ENCODE assay signal across 15 cellular contexts in the genomic region with DNA sequence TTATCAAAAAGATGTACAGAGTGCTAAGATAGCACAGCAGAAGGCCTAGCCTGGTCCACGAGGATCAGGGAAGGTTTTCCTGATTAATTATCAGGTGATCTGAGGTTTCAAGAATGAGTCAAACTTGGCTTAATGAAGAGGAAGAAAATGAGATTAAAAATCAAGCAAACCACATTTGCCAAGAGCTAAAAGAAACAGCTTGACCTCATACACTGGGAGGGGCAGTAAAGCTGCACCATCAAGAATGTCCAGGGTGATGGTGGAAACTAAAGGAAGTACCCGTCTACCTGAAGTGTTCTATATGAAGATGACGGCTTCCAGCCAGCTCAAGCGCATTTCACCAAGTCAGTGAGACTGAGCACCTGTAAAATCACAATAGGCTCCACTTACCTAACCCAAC.
A peak's percentile ranks its signal among the peaks of the same experiment; 100 is the strongest.
DNase-seq lines count a peak whose midpoint lies in the region; ATAC-seq and TF ChIP-seq lines count a peak whose summit lies in the region.
"Had no signal": no experiment of that assay in that cellular context is flagged by ENCODE, and none has a peak within 500 bp of the region (broad histone marks: within the 10 kb centered on the region; RNA-seq: fewer than 3 reads in every experiment).

No MANE protein-coding gene starts in this region.

- H3K36me3 ChIP-seq in mucosa of descending colon (ENCODE audit: low read depth): no peaks in the 10 kb centered on the region

- peak; percentile 70 for ATAC-seq in mucosa of descending colon
- ATAC-seq in Right ventricle myocardium superior (ENCODE audit: poor library complexity): no peak
- ATAC-seq in GM21381 (IDR thresholded peaks at IDR 0.05; ENCODE audit: unreplicated experiment): no peak
- ATAC-seq: CD8-positive, alpha-beta T cell had no signal

- peak; percentile 6 for DNase-seq in NCI-H82 (lab: John Stamatoyannopoulos, UW)
- DNase-seq in NCI-H82 treated with DMSO at 0.1 percent for 48 hours (lab: John Stamatoyannopoulos, UW; ENCODE audit: unreplicated experiment): no peak
- DNase-seq in epithelial cell of proximal tubule (ENCODE audit: low read depth): peak; percentile 4
- no peak for DNase-seq in mucosa of descending colon
- DNase-seq in retinal pigment epithelial cell (ENCODE audit: low read depth): peak; percentile 70
- DNase-seq in hypothalamus (lab: John Stamatoyannopoulos, UW): no peak
- DNase-seq in Right ventricle myocardium superior: no peak
- DNase-seq: CD8-positive, alpha-beta T cell; COR-L47; DMS153; DMS79 treated with DMSO at 0.1 percent for 48 hours; EL; GOT3; H9 had no signal

- no peak for TF ChIP-seq CTCF in epithelial cell of proximal tubule (conservative IDR thresholded peaks at IDR 0.05; ENCODE audit: low read depth, low read length)
- no peak for TF ChIP-seq CTCF in mucosa of descending colon (IDR thresholded peaks at IDR 0.05)
- TF ChIP-seq CTCF in retinal pigment epithelial cell (conservative IDR thresholded peaks at IDR 0.05; ENCODE audit: low read depth, low read length): no peak

- H3K4me3 ChIP-seq in epithelial cell of proximal tubule (ENCODE audit: low read depth, low read length) (no peak overlapping the region), mucosa of descending colon (no peak overlapping the region), retinal pigment epithelial cell (ENCODE audit: low read length) (no peak overlapping the region)

- intact Hi-C loops in mucosa of descending colon (cut with DNase I, micrococcal nuclease) (no loop called here), Right ventricle myocardium superior (cut with DNase I) (no loop called here)

- no peaks in the 10 kb centered on the region for H3K4me1 ChIP-seq in mucosa of descending colon (ENCODE audit: low read depth)

- no peaks in the 10 kb centered on the region for H3K9me3 ChIP-seq in mucosa of descending colon

Comparison
In these comparisons a context has a peak if more than half of its experiments do, and no peak if none do; other contexts are left out.
1. DNase-seq: peak in NCI-H82 (single experiment), epithelial cell of proximal tubule (single experiment) and retinal pigment epithelial cell (single experiment); none in NCI-H82 treated with DMSO at 0.1 percent for 48 hours (single experiment), mucosa of descending colon (0 of 3), hypothalamus (0 of 51) and Right ventricle myocardium superior (single experiment).